ENCODE assay signal across 8 cellular contexts in genomic region chr6:138517635-138518034, GRCh38. TPM values are rescaled to one million over a fixed set of nuclear protein-coding genes. Genes with fewer than 3 reads are reported as not detected.
DNase-seq lines count a peak whose midpoint lies in the region; ATAC-seq and TF ChIP-seq lines count a peak whose summit lies in the region.

No MANE protein-coding gene starts in this region.

- no peaks in the 10 kb centered on the region for H4K20me1 ChIP-seq in OCI-LY3 (ENCODE audit: insufficient read depth, low read length)

- ATAC-seq in HG02970 (IDR thresholded peaks at IDR 0.05; ENCODE audit: low FRiP score, unreplicated experiment) (peak; percentile 79), foreskin keratinocyte (peak; percentile 86)

- H3K4me1 ChIP-seq in OCI-LY3 (ENCODE audit: low read length) (0 out of 2 replicates have a peak, but pooled peaks cover 3% of the 10 kb centered on the region), foreskin keratinocyte (no peaks in the 10 kb centered on the region)

- H3K4me3 Mint-ChIP-seq in activated T-cell treated with anti-CD3 and anti-CD28 coated beads, Interleukin-2, amount 50 U/mL, for 24 hours = no peak overlapping the region

- no peaks in the 10 kb centered on the region for H3K79me2 ChIP-seq in OCI-LY3 (ENCODE audit: low read length)

- no peak overlapping the region for H2AFZ ChIP-seq in OCI-LY3 (ENCODE audit: low read depth, low read length)

- H3K27ac Mint-ChIP-seq in activated T-cell treated with anti-CD3 and anti-CD28 coated beads, Interleukin-2, amount 50 U/mL, for 24 hours = no peak overlapping the region

- no peaks in the 10 kb centered on the region for H3K9me3 ChIP-seq in OCI-LY3 (ENCODE audit: insufficient read depth, low read length)

- no peak overlapping the region for H3K4me2 ChIP-seq in OCI-LY3 (ENCODE audit: low read length)

- H3K27ac ChIP-seq in OCI-LY3 (ENCODE audit: low read length) = no peak overlapping the region
- no peak overlapping the region for H3K27ac ChIP-seq in foreskin keratinocyte

- no peaks in the 10 kb centered on the region for H3K36me3 Mint-ChIP-seq in activated T-cell treated with anti-CD3 and anti-CD28 coated beads, Interleukin-2, amount 50 U/mL, for 24 hours (ENCODE audit: low read depth)

- no peak overlapping the region for H3K4me3 ChIP-seq in OCI-LY3 (ENCODE audit: low read length)

- peaks cover 8% of the 10 kb centered on the region for H3K4me1 Mint-ChIP-seq in activated T-cell treated with anti-CD3 and anti-CD28 coated beads, Interleukin-2, amount 50 U/mL, for 24 hours (ENCODE audit: low read depth)

- TF ChIP-seq CTCF in OCI-LY3 (IDR thresholded peaks at IDR 0.05; ENCODE audit: low read depth, low read length) = peak; percentile 55
- TF ChIP-seq CTCF in foreskin keratinocyte (conservative IDR thresholded peaks at IDR 0.05) = peak; percentile 73

- DNase-seq in SKM-1 treated with dmso at 0.1 percent for 144 hours (lab: John Stamatoyannopoulos, UW; ENCODE audit: unreplicated experiment) = peak; percentile 21
- no peak for DNase-seq in SKM-1 (lab: John Stamatoyannopoulos, UW; ENCODE audit: unreplicated experiment)
- peak; percentile 63 for DNase-seq in activated T-cell treated with anti-CD3 and anti-CD28 coated beads, Interleukin-2, amount 50 U/mL, for 24 hours
- peak in 1 of 2 donors; percentile 33 for DNase-seq in foreskin keratinocyte
- peak; percentile 25 to 45 for DNase-seq in stimulated activated CD4-positive, alpha-beta T cell treated with anti-CD3 and anti-CD28 coated beads, Interleukin-12 subunit alpha, Interleukin-12 subunit beta, amount 100 ng/mL, for 24 hours (ENCODE audit: low read depth in 2 of 2)
- no peak for DNase-seq in foreskin melanocyte

- no peaks in the 10 kb centered on the region for H3K9me3 Mint-ChIP-seq in activated T-cell treated with anti-CD3 and anti-CD28 coated beads, Interleukin-2, amount 50 U/mL, for 24 hours

- H3K27me3 ChIP-seq in OCI-LY3 (ENCODE audit: low read depth, low read length) (no peaks in the 10 kb centered on the region), foreskin keratinocyte (no peaks in the 10 kb centered on the region)

- no peaks in the 10 kb centered on the region for H3K36me3 ChIP-seq in OCI-LY3 (replicated peaks; ENCODE audit: low read depth, low read length)

- H3K27me3 Mint-ChIP-seq in activated T-cell treated with anti-CD3 and anti-CD28 coated beads, Interleukin-2, amount 50 U/mL, for 24 hours = peaks cover 12% of the 10 kb centered on the region

- H3K9ac ChIP-seq in OCI-LY3 (ENCODE audit: low read length) = no peak overlapping the region

RNA-seq across cellular contexts. Expression of gene NHSL1, which starts 18.3 kb away (rescaled TPM):
- 16.8 and 18.8 TPM in 2 replicates for total RNA-seq in foreskin keratinocyte
- 3.1 and 3.2 TPM in 2 replicates for polyA plus RNA-seq in foreskin keratinocyte

Comparison
In these comparisons a context has a peak if more than half of its experiments do, and no peak if none do; other contexts are left out.
1. DNase-seq: peak in SKM-1 treated with dmso at 0.1 percent for 144 hours (single experiment), activated T-cell treated with anti-CD3 and anti-CD28 coated beads, Interleukin-2, amount 50 U/mL, for 24 hours (single experiment) and stimulated activated CD4-positive, alpha-beta T cell treated with anti-CD3 and anti-CD28 coated beads, Interleukin-12 subunit alpha, Interleukin-12 subunit beta, amount 100 ng/mL, for 24 hours (2 of 2); none in SKM-1 (single experiment) and foreskin melanocyte (single experiment).